ENCODE assay signal across 8 cellular contexts in the genomic region with DNA sequence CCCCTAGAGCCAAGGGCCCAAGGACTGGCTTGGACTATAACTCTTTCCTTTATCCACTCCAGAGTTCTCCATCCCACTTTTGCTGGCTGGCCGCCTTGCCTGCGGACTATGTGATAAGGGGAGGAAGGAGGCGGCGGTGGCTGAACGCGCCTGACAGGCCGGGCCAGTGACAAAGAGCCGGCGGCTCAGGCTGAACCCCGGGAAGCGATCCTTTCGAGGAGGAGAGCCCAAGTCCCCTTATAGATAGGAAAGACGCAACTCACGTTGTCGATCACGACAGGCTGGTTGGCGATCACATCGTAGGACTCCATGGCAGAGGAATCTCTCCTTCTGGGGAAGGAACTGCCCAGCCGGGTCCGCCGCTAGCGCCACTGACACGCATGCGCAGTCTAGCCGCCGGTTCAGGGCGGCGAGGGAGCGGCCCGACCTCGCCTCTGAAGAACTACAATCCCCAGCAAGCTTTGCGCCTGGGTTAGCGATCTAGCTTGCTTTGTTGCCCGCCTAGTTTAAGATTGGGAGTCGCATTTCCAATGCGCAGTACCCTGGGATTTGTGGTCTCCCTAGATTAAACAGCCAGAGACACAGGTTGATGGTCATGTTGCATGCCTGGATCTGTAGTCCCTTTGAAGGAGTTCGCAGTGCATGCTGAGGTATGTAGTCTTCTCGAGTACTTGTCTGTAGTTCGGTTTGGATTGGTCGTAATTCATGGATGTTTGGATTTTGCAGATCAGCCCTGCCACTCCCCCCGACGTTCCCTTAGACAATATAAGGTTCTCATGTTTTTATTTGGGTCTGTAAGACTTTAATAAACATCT. TPM values are rescaled to one million over a fixed set of nuclear protein-coding genes. Genes with fewer than 3 reads are reported as not detected.
A peak's percentile ranks its signal among the peaks of the same experiment; 100 is the strongest.
DNase-seq lines count a peak whose midpoint lies in the region; ATAC-seq and TF ChIP-seq lines count a peak whose summit lies in the region.

A gene (minus strand): TSS at position 376 of the 815 bp plus-strand sequence. CDS start 65 bp downstream, at position 311.

- TF ChIP-seq CTCF in prostate gland (IDR thresholded peaks at IDR 0.05), result peak in 1 of 4 experiments; percentile 31

- peak; percentile 66 for TF ChIP-seq POLR2A in prostate gland (IDR thresholded peaks at IDR 0.05)

- H3K4me1 ChIP-seq in prostate gland (replicated peaks), result peaks cover 3% of the 10 kb centered on the region
- H3K4me1 ChIP-seq in urinary bladder (ENCODE audit: insufficient read depth), result peaks cover 2% of the 10 kb centered on the region

- H3K9me3 ChIP-seq in prostate gland, result no peaks in the 10 kb centered on the region

- no peaks in the 10 kb centered on the region for H3K27me3 ChIP-seq in prostate gland (replicated peaks; ENCODE audit: insufficient read depth)

- H3K4me3 ChIP-seq in prostate gland (peak within 1 kb of the TSS; percentile 65 to 94), urinary bladder (ENCODE audit: low read depth, low read length) (peak within 1 kb of the TSS; percentile 55)

- peak; percentile 48 for ATAC-seq in GM18502 (IDR thresholded peaks at IDR 0.05; ENCODE audit: poor library complexity, unreplicated experiment)
- ATAC-seq in HG02943 (IDR thresholded peaks at IDR 0.05; ENCODE audit: low read depth, unreplicated experiment), result peak; percentile 57
- peak; percentile 84 for ATAC-seq in left ventricle myocardium superior

- peak within 1 kb of the TSS; percentile 79 to 89 for H3K27ac ChIP-seq in prostate gland
- H3K27ac ChIP-seq in urinary bladder (ENCODE audit: low read depth), result peak within 1 kb of the TSS; percentile 46

- DNase-seq in NCI-H187 treated with DMSO at 0.1 percent for 48 hours (lab: John Stamatoyannopoulos, UW), result peak; percentile 93
- DNase-seq in anterior cingulate cortex (lab: John Stamatoyannopoulos, UW), result peak; percentile 74 to 99 (median 96)
- peak; percentile 96 for DNase-seq in left ventricle myocardium superior
- DNase-seq in prostate gland (ENCODE audit: low spot score), result peak; percentile 99

- H3K36me3 ChIP-seq in prostate gland, result no peaks in the 10 kb centered on the region
- H3K36me3 ChIP-seq in urinary bladder (ENCODE audit: insufficient read depth), result no peaks in the 10 kb centered on the region

- under 1% methylated on average over 40 of the region's 42 CpGs for WGBS in prostate gland
- under 1% methylated on average over 42 of the region's 42 CpGs for WGBS in urinary bladder

- intact Hi-C loops in T-helper 2 cell treated with Interferon-gamma antibody and Interleukin-4, amounts not matched to agents 100 ng/mL and 5 ng/mL, for 36 hours (cut with micrococcal nuclease), result loop anchor here (1.0 to 5.0 kb wide), 20 partner anchors 41 to 1150 kb away; a partner anchor contains a TSS
- intact Hi-C loops in left ventricle myocardium superior (cut with micrococcal nuclease) (loop anchor here (10.0 kb wide), 1 partner anchor 82 kb away; no protein-coding TSS in a partner anchor), prostate gland (cut with DNase I) (loop anchor here (2.0 to 10.0 kb wide), 2 partner anchors 108 to 142 kb away; a partner anchor contains a TSS)

RNA-seq across cellular contexts. Expression of the gene that starts here (rescaled TPM):
- 77.1 and 78.7 TPM in 2 replicates for total RNA-seq in T-helper 2 cell treated with Interferon-gamma antibody and Interleukin-4, amounts not matched to agents 100 ng/mL and 5 ng/mL, for 36 hours
- total RNA-seq in left ventricle myocardium superior (101 TPM), prostate gland (10 to 100 TPM; 75.6 to 95.9 TPM), urinary bladder (64.7 TPM)
- 111 TPM for polyA plus RNA-seq in urinary bladder

Comparison
In these comparisons a context has a peak if more than half of its experiments do, and no peak if none do; other contexts are left out.
1. Peak in every context shown above with its lines: DNase-seq, ATAC-seq, H3K4me3 ChIP-seq and H3K27ac ChIP-seq.